In genomic region chr4:88283661-88284377, GRCh38 we compare ENCODE assay signal across 8 cellular contexts. TPM values are rescaled to one million over a fixed set of nuclear protein-coding genes. Genes with fewer than 3 reads are reported as not detected.
A peak's percentile ranks its signal among the peaks of the same experiment; 100 is the strongest.
DNase-seq lines count a peak whose midpoint lies in the region; ATAC-seq and TF ChIP-seq lines count a peak whose summit lies in the region.

No MANE protein-coding gene starts in this region.

- no peaks in the 10 kb centered on the region for H4K20me1 ChIP-seq in BLaER1 treated with 17β-estradiol and CSF1 and Interleukin-3, amounts not matched to agents 10 nM and 100 nM
- no peaks in the 10 kb centered on the region for H4K20me1 ChIP-seq in osteoblast (ENCODE audit: insufficient read depth, low read length)

- H3K4me2 ChIP-seq in BLaER1 treated with 17β-estradiol and CSF1 and Interleukin-3, amounts not matched to agents 10 nM and 100 nM, result peak overlapping the region; percentile 84 to 97 (median 90)
- peak overlapping the region; percentile 99 for H3K4me2 ChIP-seq in osteoblast (ENCODE audit: insufficient read depth, low read length)

- peaks cover 30 to 48% (median 43%) of the 10 kb centered on the region in 10 experiments for H3K4me1 ChIP-seq in BLaER1 treated with 17β-estradiol and CSF1 and Interleukin-3, amounts not matched to agents 10 nM and 100 nM
- H3K4me1 ChIP-seq in osteoblast (ENCODE audit: insufficient read depth, low read length), result peaks cover 19% of the 10 kb centered on the region
- peaks cover 7% of the 10 kb centered on the region for H3K4me1 ChIP-seq in thymus (ENCODE audit: control insufficient read depth, insufficient read depth, low read length)

- peak overlapping the region; percentile 97 for H3K4me3 Mint-ChIP-seq in glutamatergic neuron (ENCODE audit: unreplicated experiment)

- H3K36me3 ChIP-seq in BLaER1 treated with 17β-estradiol and CSF1 and Interleukin-3, amounts not matched to agents 10 nM and 100 nM, result no peaks in the 10 kb centered on the region
- no peaks in the 10 kb centered on the region for H3K36me3 ChIP-seq in osteoblast (ENCODE audit: insufficient read depth, low read length)
- no peaks in the 10 kb centered on the region for H3K36me3 ChIP-seq in thymus (ENCODE audit: control insufficient read depth, insufficient read depth)

- H3K4me1 Mint-ChIP-seq in glutamatergic neuron (ENCODE audit: low read depth, unreplicated experiment), result peaks cover 2% of the 10 kb centered on the region

- WGBS in thymus, result under 1% methylated on average over 65 of the region's 65 CpGs

- peak overlapping the region; percentile 79 to 87 (median 84) for H3K9ac ChIP-seq in BLaER1 treated with 17β-estradiol and CSF1 and Interleukin-3, amounts not matched to agents 10 nM and 100 nM

- H3K27me3 ChIP-seq in BLaER1 treated with 17β-estradiol and CSF1 and Interleukin-3, amounts not matched to agents 10 nM and 100 nM, result no peaks in the 10 kb centered on the region
- H3K27me3 ChIP-seq in osteoblast (ENCODE audit: insufficient read depth, low read length) (no peaks in the 10 kb centered on the region), thymus (ENCODE audit: control insufficient read depth, insufficient read depth) (no peaks in the 10 kb centered on the region)

- no peaks in the 10 kb centered on the region for H3K9me3 Mint-ChIP-seq in activated naive CD4-positive, alpha-beta T cell treated with anti-CD3 and anti-CD28 coated beads, Interleukin-2, amount 50 U/mL, for 72 hours
- H3K9me3 Mint-ChIP-seq in glutamatergic neuron (ENCODE audit: unreplicated experiment), result peaks cover 6% of the 10 kb centered on the region

- H3K36me3 Mint-ChIP-seq in activated naive CD4-positive, alpha-beta T cell treated with anti-CD3 and anti-CD28 coated beads, Interleukin-2, amount 50 U/mL, for 72 hours, result peaks cover 26 to 34% of the 10 kb centered on the region in 2 donors
- H3K36me3 Mint-ChIP-seq in glutamatergic neuron (ENCODE audit: unreplicated experiment), result no peaks in the 10 kb centered on the region

- peak overlapping the region; percentile 99 to 100 for H3K27ac Mint-ChIP-seq in activated naive CD4-positive, alpha-beta T cell treated with anti-CD3 and anti-CD28 coated beads, Interleukin-2, amount 50 U/mL, for 72 hours
- peak overlapping the region; percentile 100 for H3K27ac Mint-ChIP-seq in glutamatergic neuron (ENCODE audit: unreplicated experiment)

- peaks cover 5% of the 10 kb centered on the region for H3K27me3 Mint-ChIP-seq in glutamatergic neuron (ENCODE audit: unreplicated experiment)

- H3K4me3 ChIP-seq in BLaER1 treated with 17β-estradiol and CSF1 and Interleukin-3, amounts not matched to agents 10 nM and 100 nM, result peak overlapping the region; percentile 63 to 78 (median 74)
- H3K4me3 ChIP-seq in osteoblast (ENCODE audit: insufficient read depth, low read length), result peak overlapping the region; percentile 84
- H3K4me3 ChIP-seq in thymus (ENCODE audit: low read length), result peak overlapping the region; percentile 63

- peak; percentile 46 for DNase-seq in SKM-1 treated with dmso at 0.1 percent for 144 hours (lab: John Stamatoyannopoulos, UW; ENCODE audit: unreplicated experiment)
- peak; percentile 59 to 66 for DNase-seq in activated naive CD4-positive, alpha-beta T cell treated with anti-CD3 and anti-CD28 coated beads, Interleukin-2, amount 50 U/mL, for 72 hours (ENCODE audit: low spot score in 2 of 2)
- DNase-seq in glutamatergic neuron, result peak; percentile 80
- DNase-seq in osteoblast (ENCODE audit: insufficient read length, low spot score, missing footprints), result peak; percentile 87

- TF ChIP-seq CTCF in glutamatergic neuron (IDR thresholded peaks at IDR 0.05; ENCODE audit: partially characterized antibody, unreplicated experiment) (no peak), osteoblast (IDR thresholded peaks at IDR 0.05; ENCODE audit: extremely low read depth, low read depth, low read length) (no peak)

- H3K9me3 ChIP-seq in BLaER1 treated with 17β-estradiol and CSF1 and Interleukin-3, amounts not matched to agents 10 nM and 100 nM (replicated peaks in 1 of 11), result peaks cover 0 to 15% (median 0%) of the 10 kb centered on the region in 11 experiments; a peak in 8 of 22 replicates
- no peaks in the 10 kb centered on the region for H3K9me3 ChIP-seq in osteoblast (ENCODE audit: low read depth, low read length)
- no peaks in the 10 kb centered on the region for H3K9me3 ChIP-seq in thymus (ENCODE audit: control insufficient read depth)

- peaks cover 23% of the 10 kb centered on the region for H3K79me2 ChIP-seq in osteoblast (ENCODE audit: insufficient read depth, low read length)

- ATAC-seq in GM19452 (IDR thresholded peaks at IDR 0.05; ENCODE audit: unreplicated experiment), result peak; percentile 19
- ATAC-seq in HG03571 (IDR thresholded peaks at IDR 0.05; ENCODE audit: unreplicated experiment), result peak; percentile 18
- ATAC-seq in activated naive CD4-positive, alpha-beta T cell treated with anti-CD3 and anti-CD28 coated beads, Interleukin-2, amount 50 U/mL, for 72 hours, result peak; percentile 26 to 42

- H3K27ac ChIP-seq in BLaER1 treated with 17β-estradiol and CSF1 and Interleukin-3, amounts not matched to agents 10 nM and 100 nM, result peak overlapping the region; percentile 42 to 89 (median 82); a peak in 21 of 22 replicates
- peak overlapping the region; percentile 92 for H3K27ac ChIP-seq in osteoblast (ENCODE audit: low read depth, low read length)
- peak overlapping the region; percentile 92 for H3K27ac ChIP-seq in thymus (ENCODE audit: low read depth)

- H2AFZ ChIP-seq in osteoblast (ENCODE audit: low read length), result peak overlapping the region; percentile 95

RNA-seq across cellular contexts. Expression of gene PPM1K, which starts 0.5 kb away (rescaled TPM):
- total RNA-seq in activated naive CD4-positive, alpha-beta T cell treated with anti-CD3 and anti-CD28 coated beads, Interleukin-2, amount 50 U/mL, for 72 hours, result 10 to 100 TPM; 48.4 to 55.8 TPM
- total RNA-seq in glutamatergic neuron (ENCODE audit: unreplicated experiment), result 19.0 TPM
- total RNA-seq in osteoblast, result 21.0 and 21.2 TPM in 2 replicates
- 12.2 TPM for polyA plus RNA-seq in thymus

Comparison
In these comparisons a context has a peak if more than half of its experiments do, and no peak if none do; other contexts are left out.
1. Peak in every context shown above with its lines: DNase-seq, ATAC-seq, H3K4me3 ChIP-seq and H3K27ac ChIP-seq.